In the genomic region with DNA sequence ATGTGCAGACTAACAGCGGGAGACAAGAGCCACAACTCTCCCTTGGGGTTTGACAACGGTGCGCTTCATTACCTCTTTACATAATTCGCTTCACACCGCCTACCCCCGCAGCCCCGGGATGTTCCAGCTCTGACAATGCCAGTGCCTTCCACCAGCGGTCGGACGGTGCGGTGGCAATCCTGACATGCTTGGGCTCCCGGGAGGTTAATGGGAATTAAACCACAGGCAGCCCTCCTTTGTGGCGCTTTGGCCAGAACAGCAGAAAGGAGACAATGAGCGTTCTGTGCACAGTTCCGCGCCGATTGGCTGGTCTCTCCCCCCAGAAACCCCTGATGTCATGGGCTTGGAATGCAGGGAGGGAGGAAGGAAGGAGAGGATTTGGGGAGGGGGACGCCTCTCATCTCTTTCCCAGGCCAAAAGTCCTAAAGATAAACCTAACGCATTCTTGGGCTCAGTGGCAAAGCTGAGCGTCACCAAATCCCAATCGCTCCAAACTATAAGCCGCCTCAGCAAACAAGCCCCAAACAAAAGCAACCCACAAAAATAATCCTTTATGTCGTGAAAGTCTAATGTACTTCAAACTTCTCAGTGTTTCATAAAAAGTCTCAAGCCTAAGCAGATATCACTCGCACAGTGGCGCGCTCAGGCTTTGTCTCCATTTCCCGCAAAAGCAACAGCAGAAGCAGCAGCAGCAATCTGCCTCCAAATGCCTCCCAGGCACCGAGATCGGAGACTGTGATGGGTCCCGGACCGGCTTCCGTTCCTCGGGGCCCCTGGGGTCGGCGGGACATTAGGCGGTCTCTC, we compare ENCODE assay signal across 8 cellular contexts. TPM values are rescaled to one million over a fixed set of nuclear protein-coding genes. Genes with fewer than 3 reads are reported as not detected.
DNase-seq lines count a peak whose midpoint lies in the region; ATAC-seq and TF ChIP-seq lines count a peak whose summit lies in the region.

No MANE protein-coding gene starts in this region.

- no peaks in the 10 kb centered on the region for H3K36me3 ChIP-seq in ascending aorta

- intact Hi-C loops in ascending aorta (cut with DNase I): loop anchor here (1.0 to 5.0 kb wide), 5 partner anchors 45 to 385 kb away; a partner anchor contains a TSS
- intact Hi-C loops in left cardiac atrium (cut with DNase I): loop anchor here (2.0 to 10.0 kb wide), 5 partner anchors 37 to 117 kb away; no protein-coding TSS in a partner anchor

- DNase-seq in GM10266 (ENCODE audit: extremely low spot score) (peak; percentile 28), NCI-H524 treated with DMSO at 0.1 percent for 48 hours (lab: John Stamatoyannopoulos, UW) (peak; percentile 6), ascending aorta (ENCODE audit: low spot score in 2 of 2) (peak in 1 of 2 donors; percentile 81), left cardiac atrium (peak; percentile 82), omental fat pad (ENCODE audit: low spot score) (peak; percentile 39)
- no peak for DNase-seq in NK-92 treated with Interleukin-12 subunit alpha and Interleukin-12 subunit beta, amount 100 ng/mL, for 24 hours (lab: John Stamatoyannopoulos, UW)

- no peaks in the 10 kb centered on the region for H3K9me3 ChIP-seq in ascending aorta

- H3K4me3 ChIP-seq in ascending aorta: peak overlapping the region; percentile 91 to 98

- H3K27me3 ChIP-seq in ascending aorta: no peaks in the 10 kb centered on the region

- H3K27ac ChIP-seq in ascending aorta: peak overlapping the region; percentile 99 to 100

- H3K4me1 ChIP-seq in ascending aorta: peaks cover 9 to 41% of the 10 kb centered on the region in 2 donors

- peak; percentile 11 for ATAC-seq in HG02943 (IDR thresholded peaks at IDR 0.05; ENCODE audit: low read depth, unreplicated experiment)
- ATAC-seq in left cardiac atrium: peak; percentile 31 to 64
- peak; percentile 30 for ATAC-seq in omental fat pad (ENCODE audit: low FRiP score)
- ATAC-seq in GM18858 (IDR thresholded peaks at IDR 0.05; ENCODE audit: unreplicated experiment): no peak

- TF ChIP-seq CTCF in GM10266 (IDR thresholded peaks at IDR 0.05; ENCODE audit: control insufficient read depth, insufficient read depth, low read depth, missing control alignments): no peak
- TF ChIP-seq CTCF in ascending aorta (IDR thresholded peaks at IDR 0.05): no peak
- TF ChIP-seq CTCF in omental fat pad (IDR thresholded peaks at IDR 0.05): no peak

RNA-seq across cellular contexts. Expression of a gene that starts 1.1 kb away (rescaled TPM):
- total RNA-seq in ascending aorta (362 TPM), left cardiac atrium (100 to 1,000 TPM in 1 of 2 donors, 10 to 100 TPM in 1; 87.7 to 162 TPM), omental fat pad (100 to 1,000 TPM; 148 to 216 (median 175) TPM)
